In genomic region chr5:134466241-134467069, GRCh38 we compare ENCODE assay signal across 8 cellular contexts. TPM values are rescaled to one million over a fixed set of nuclear protein-coding genes. Genes with fewer than 3 reads are reported as not detected.
A peak's percentile ranks its signal among the peaks of the same experiment; 100 is the strongest.
DNase-seq lines count a peak whose midpoint lies in the region; ATAC-seq, FAIRE-seq and TF ChIP-seq lines count a peak whose summit lies in the region.

No MANE protein-coding gene starts in this region.

- peak overlapping the region; percentile 59 for H3K4me3 ChIP-seq in lower lobe of right lung

- H3K27me3 Mint-ChIP-seq in effector memory CD8-positive, alpha-beta T cell: no peaks in the 10 kb centered on the region

- H3K36me3 ChIP-seq in lower lobe of right lung: no peaks in the 10 kb centered on the region

- DNase-seq in GM18507 (ENCODE audit: extremely low spot score, insufficient read length, low read depth): peak; percentile 26
- DNase-seq in NCI-H526 treated with DMSO at 0.1 percent for 48 hours (lab: John Stamatoyannopoulos, UW): peak; percentile 6
- DNase-seq in activated CD8-positive, alpha-beta memory T cell treated with anti-CD3 and anti-CD28 coated beads for 48 hours (ENCODE audit: low read depth in 2 of 3, low spot score in 2 of 3): peak in 2 of 3 experiments; percentile 14 to 28
- DNase-seq in effector memory CD8-positive, alpha-beta T cell: peak; percentile 5 to 21 (median 11)
- DNase-seq in lower lobe of right lung: peak; percentile 97
- DNase-seq in stimulated activated CD8-positive, alpha-beta memory T cell treated with anti-CD3 and anti-CD28 coated beads, Interleukin-4, amount 100 ng/mL, for 24 hours (ENCODE audit: low read depth): peak; percentile 7

- FAIRE-seq in A204.1 (lab: Jason Lieb, UNC) (peak; percentile 94), GM18507 (lab: Jason Lieb, UNC) (no peak)

- peak overlapping the region; percentile 85 to 86 for H3K27ac Mint-ChIP-seq in effector memory CD8-positive, alpha-beta T cell

- no peaks in the 10 kb centered on the region for H3K36me3 Mint-ChIP-seq in effector memory CD8-positive, alpha-beta T cell (ENCODE audit: insufficient read depth)

- H3K4me3 Mint-ChIP-seq in effector memory CD8-positive, alpha-beta T cell: peak overlapping the region; percentile 76 to 77

- H3K9me3 ChIP-seq in lower lobe of right lung: no peaks in the 10 kb centered on the region

- peak overlapping the region; percentile 96 for H3K27ac ChIP-seq in lower lobe of right lung

- no peaks in the 10 kb centered on the region for H3K9me3 Mint-ChIP-seq in effector memory CD8-positive, alpha-beta T cell

- intact Hi-C loops in lower lobe of right lung (cut with DNase I): no loop called here

- peak; percentile 26 for ATAC-seq in HG03175 (IDR thresholded peaks at IDR 0.05; ENCODE audit: unreplicated experiment)
- peak; percentile 63 for ATAC-seq in effector memory CD8-positive, alpha-beta T cell (replicated peaks)
- peak; percentile 90 to 96 for ATAC-seq in lower lobe of right lung

- no peak for TF ChIP-seq CTCF in lower lobe of right lung (IDR thresholded peaks at IDR 0.05)

- H3K4me1 ChIP-seq in lower lobe of right lung: peaks cover 38% of the 10 kb centered on the region

- no peaks in the 10 kb centered on the region for H3K27me3 ChIP-seq in lower lobe of right lung (ENCODE audit: low read depth)

- peaks cover 6 to 10% of the 10 kb centered on the region in 2 donors for H3K4me1 Mint-ChIP-seq in effector memory CD8-positive, alpha-beta T cell (ENCODE audit: low read depth in 2 of 2)

RNA-seq across cellular contexts. Expression of gene CDKN2AIPNL, which starts 54.8 kb away (rescaled TPM):
- total RNA-seq in lower lobe of right lung: 14.5 TPM

RNA-seq across cellular contexts. Expression of gene JADE2, which starts 59.0 kb away (rescaled TPM):
- total RNA-seq in lower lobe of right lung: 79.4 TPM

Comparison
In these comparisons a context has a peak if more than half of its experiments do, and no peak if none do; other contexts are left out.
1. Peak in every context shown above with its lines: DNase-seq, ATAC-seq, H3K4me3 ChIP-seq and H3K27ac ChIP-seq.
2. DNase-seq: peak in every context shown above with its lines; median percentile 97 in lower lobe of right lung; 26 in GM18507; 21 in activated CD8-positive, alpha-beta memory T cell treated with anti-CD3 and anti-CD28 coated beads for 48 hours; 11 in effector memory CD8-positive, alpha-beta T cell; 7 in stimulated activated CD8-positive, alpha-beta memory T cell treated with anti-CD3 and anti-CD28 coated beads, Interleukin-4, amount 100 ng/mL, for 24 hours; 6 in NCI-H526 treated with DMSO at 0.1 percent for 48 hours.
3. ATAC-seq: peak in every context shown above with its lines; median percentile 93 in lower lobe of right lung; 63 in effector memory CD8-positive, alpha-beta T cell; 26 in HG03175.